16 cellular contexts compared by ENCODE assay signal in genomic region chr3:184593201-184593922, GRCh38. TPM values are rescaled to one million over a fixed set of nuclear protein-coding genes. Genes with fewer than 3 reads are reported as not detected.
A peak's percentile ranks its signal among the peaks of the same experiment; 100 is the strongest.
DNase-seq lines count a peak whose midpoint lies in the region; ATAC-seq and TF ChIP-seq lines count a peak whose summit lies in the region.
"Had no signal": no experiment of that assay in that cellular context is flagged by ENCODE, and none has a peak within 500 bp of the region (broad histone marks: within the 10 kb centered on the region; RNA-seq: fewer than 3 reads in every experiment).

No MANE protein-coding gene starts in this region.

- H3K9me3 ChIP-seq in right atrium auricular region = no peaks in the 10 kb centered on the region
- H3K9me3 ChIP-seq in vagina = no peaks in the 10 kb centered on the region

- peak; percentile 40 for ATAC-seq in Right ventricle myocardium inferior
- ATAC-seq in left cardiac atrium = peak in 1 of 2 donors; percentile 90
- ATAC-seq in omental fat pad (ENCODE audit: low FRiP score) = peak; percentile 79
- ATAC-seq in GM21381 (IDR thresholded peaks at IDR 0.05; ENCODE audit: unreplicated experiment) = no peak
- ATAC-seq: CD8-positive, alpha-beta T cell had no signal

- H3K4me3 ChIP-seq in right atrium auricular region = no peak overlapping the region
- H3K4me3 ChIP-seq in vagina = no peak overlapping the region

- no peaks in the 10 kb centered on the region for H3K27me3 ChIP-seq in right atrium auricular region
- no peaks in the 10 kb centered on the region for H3K27me3 ChIP-seq in vagina

- no peak for TF ChIP-seq CTCF in right atrium auricular region (IDR thresholded peaks at IDR 0.05)
- TF ChIP-seq CTCF in omental fat pad (IDR thresholded peaks at IDR 0.05) = no peak
- TF ChIP-seq CTCF in vagina (IDR thresholded peaks at IDR 0.05) = no peak

- peaks cover 0 to 24% of the 10 kb centered on the region in 2 donors for H3K4me1 ChIP-seq in right atrium auricular region
- peaks cover 33% of the 10 kb centered on the region for H3K4me1 ChIP-seq in vagina

- H3K36me3 ChIP-seq in right atrium auricular region (no peaks in the 10 kb centered on the region), vagina (no peaks in the 10 kb centered on the region)

- DNase-seq in Right ventricle myocardium inferior (ENCODE audit: missing footprints) = no peak
- DNase-seq in right atrium auricular region (ENCODE audit: low spot score) = no peak
- peak; percentile 35 for DNase-seq in left cardiac atrium
- DNase-seq in omental fat pad (ENCODE audit: low spot score) = no peak
- no peak for DNase-seq in vagina (ENCODE audit: extremely low spot score in 2 of 2)
- no peak for DNase-seq in NCI-H2107 (lab: John Stamatoyannopoulos, UW)
- DNase-seq in SW480 (ENCODE audit: low spot score) = no peak
- DNase-seq: 8988T; activated CD4-positive, alpha-beta T cell treated with anti-CD3 and anti-CD28 coated beads, Interleukin-2, amount 50 U/mL, for 48 hours; CD8-positive, alpha-beta T cell; dermis blood vessel endothelial cell; EL; KG1; mammary epithelial cell; NCI-H748 treated with DMSO at 0.1 percent for 48 hours had no signal

- intact Hi-C loops in Right ventricle myocardium inferior (cut with DNase I) = no loop called here
- intact Hi-C loops in left cardiac atrium (cut with DNase I) = no loop called here
- intact Hi-C loops in vagina (cut with DNase I) = no loop called here

- TF ChIP-seq POLR2A in vagina (IDR thresholded peaks at IDR 0.05) = no peak

- H3K27ac ChIP-seq in right atrium auricular region (no peak overlapping the region), vagina (peak overlapping the region; percentile 70)

RNA-seq across cellular contexts. Expression of gene EPHB3, which starts 31.8 kb away (rescaled TPM):
- total RNA-seq in Right ventricle myocardium inferior (1.6 TPM), right atrium auricular region (1 to 10 TPM; 2.1 to 5.1 TPM), left cardiac atrium (1 to 10 TPM; 1.6 to 1.7 TPM), omental fat pad (1 to 10 TPM in 3 of 4 donors, under 1 TPM in 1; 0.79 to 3.1 (median 2.1) TPM), vagina (17.7 TPM)
- total RNA-seq: CD8-positive, alpha-beta T cell had no signal
